In genomic region chr6:152312434-152312833, GRCh38 we compare ENCODE assay signal across 18 cellular contexts.
A peak's percentile ranks its signal among the peaks of the same experiment; 100 is the strongest.
DNase-seq lines count a peak whose midpoint lies in the region; ATAC-seq, FAIRE-seq and TF ChIP-seq lines count a peak whose summit lies in the region.
"Had no signal": no experiment of that assay in that cellular context is flagged by ENCODE, and none has a peak within 500 bp of the region (broad histone marks: within the 10 kb centered on the region; RNA-seq: fewer than 3 reads in every experiment).

No MANE protein-coding gene starts in this region.

- no peak overlapping the region for H3K27ac Mint-ChIP-seq in WTC11
- H3K27ac Mint-ChIP-seq: CD4-positive, alpha-beta memory T cell had no signal

- FAIRE-seq in A204.1 (lab: Jason Lieb, UNC) (peak; percentile 91), frontal cortex (lab: Jason Lieb, UNC) (peak; percentile 90), small intestine (lab: Jason Lieb, UNC) (peak; percentile 23)
- FAIRE-seq: GM12878, HTR-8/SVneo had no signal

- H3K4me1 Mint-ChIP-seq in WTC11 = peaks cover 9% of the 10 kb centered on the region

- no peaks in the 10 kb centered on the region for H3K36me3 ChIP-seq in small intestine (ENCODE audit: control insufficient read depth in 2 of 2, insufficient read depth in 2 of 2, low read length in 2 of 2)
- H3K36me3 ChIP-seq: BLaER1, HAP-1 had no signal

- H3K4me1 ChIP-seq in small intestine (ENCODE audit: control insufficient read depth in 2 of 2, insufficient read depth in 1 of 2, low read depth in 1 of 2, low read length in 1 of 2) = no peaks in the 10 kb centered on the region
- H3K4me1 ChIP-seq: HAP-1 had no signal

- no peaks in the 10 kb centered on the region for H3K9me3 ChIP-seq in small intestine (ENCODE audit: control insufficient read depth, low read depth)
- H3K9me3 ChIP-seq: BLaER1, HAP-1 had no signal

- no peak for ATAC-seq in WTC11
- no peak for ATAC-seq in HG03460 (IDR thresholded peaks at IDR 0.05; ENCODE audit: unreplicated experiment)
- ATAC-seq: GM12878, K562 had no signal

- CTCF ChIA-PET in WTC11 (lab: Charles Lee) = no interaction called here

- DNase-seq in WTC11 (ENCODE audit: low spot score) = no peak
- DNase-seq in frontal cortex (ENCODE audit: low spot score in 2 of 2) = no peak
- DNase-seq in small intestine = no peak
- DNase-seq in stimulated activated CD8-positive, alpha-beta memory T cell treated with anti-CD3 and anti-CD28 coated beads, Interleukin-4, amount 100 ng/mL, for 48 hours = no peak
- DNase-seq in GOT3 (lab: John Stamatoyannopoulos, UW) = no peak
- DNase-seq: CD4-positive, alpha-beta memory T cell; DMS153; DMS79 treated with DMSO at 0.1 percent for 48 hours; IMR-90 had no signal

- H3K27me3 ChIP-seq in small intestine (ENCODE audit: control insufficient read depth in 2 of 2, insufficient read depth in 2 of 2, low read length in 2 of 2) = no peaks in the 10 kb centered on the region
- H3K27me3 ChIP-seq: BLaER1 had no signal

- no peak overlapping the region for H3K4me3 Mint-ChIP-seq in WTC11
- H3K4me3 Mint-ChIP-seq: CD14-positive monocyte; CD4-positive, alpha-beta memory T cell had no signal

- H3K4me3 ChIP-seq in small intestine (ENCODE audit: low read depth in 1 of 2, low read length in 2 of 2) = no peak overlapping the region
- H3K4me3 ChIP-seq: BLaER1, GM12878, HAP-1, K562 had no signal

- WGBS in small intestine, 3 donors = 93 to 100% (median 94%) methylated on average over 2 of the region's 2 CpGs

- H3K27me3 Mint-ChIP-seq in WTC11 (ENCODE audit: low read depth) = no peaks in the 10 kb centered on the region

- H3K27ac ChIP-seq in small intestine (ENCODE audit: low read depth in 1 of 2, low read length in 1 of 2) = no peak overlapping the region
- H3K27ac ChIP-seq: 22Rv1, BLaER1 had no signal

- POLR2A ChIA-PET in WTC11 (lab: Charles Lee) = no interaction called here

- H3K9me3 Mint-ChIP-seq in WTC11 = no peaks in the 10 kb centered on the region
- H3K9me3 Mint-ChIP-seq: CD4-positive, alpha-beta memory T cell had no signal

- no peak for TF ChIP-seq CTCF in WTC11 (IDR thresholded peaks at IDR 0.05)

- H3K36me3 Mint-ChIP-seq in WTC11 = no peaks in the 10 kb centered on the region
- H3K36me3 Mint-ChIP-seq: CD4-positive, alpha-beta memory T cell had no signal

TF ChIP-seq in WTC11, 78 proteins besides CTCF, POLR2A, EP300 and RAD21:
- TF ChIP-seq HMGA2 (CRISPR knock-in tag; IDR thresholded peaks at IDR 0.05) (peak; percentile 94; the same call in 1 of the 2 replicates), ESRRA (CRISPR knock-in tag; IDR thresholded peaks at IDR 0.05; ENCODE audit: borderline replicate concordance) (no peak)
